Comparison of ENCODE assay signal across 8 cellular contexts in the genomic region with DNA sequence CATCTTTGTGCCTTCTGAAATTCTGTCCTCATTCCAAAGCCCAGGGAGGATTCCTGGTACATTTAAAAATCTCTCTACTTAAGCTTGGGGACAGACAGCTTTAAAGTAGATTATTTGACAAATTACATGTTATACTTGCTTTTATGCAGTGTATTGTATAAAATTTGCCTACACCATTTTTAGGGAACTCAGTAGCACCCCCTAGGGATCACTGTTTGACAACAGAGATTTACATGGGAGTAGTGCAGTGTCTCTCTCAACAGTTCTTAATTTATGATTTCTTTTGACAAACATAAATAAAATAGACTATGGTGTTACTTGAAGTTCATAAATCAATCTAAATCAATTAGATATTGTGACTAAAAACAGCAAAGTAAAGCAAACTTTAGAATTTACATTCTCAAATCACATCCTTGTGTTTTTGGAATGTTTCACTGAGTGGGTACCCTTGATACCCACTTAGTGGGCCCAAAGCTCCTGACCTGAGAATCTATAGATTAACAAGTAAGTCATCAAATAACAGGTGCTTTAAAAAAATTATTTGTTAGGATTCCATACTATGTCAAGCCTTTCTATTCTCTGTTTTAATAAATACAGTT.
DNase-seq lines count a peak whose midpoint lies in the region; ATAC-seq and TF ChIP-seq lines count a peak whose summit lies in the region.

No MANE protein-coding gene starts in this region.

- no peaks in the 10 kb centered on the region for H3K9me2 ChIP-seq in HCT116 (ENCODE audit: insufficient read depth)
- no peaks in the 10 kb centered on the region for H3K9me2 ChIP-seq in SK-N-SH
- no peaks in the 10 kb centered on the region for H3K9me2 ChIP-seq in hepatocyte (replicated peaks; ENCODE audit: insufficient read depth)

- H2AFZ ChIP-seq in HCT116 (ENCODE audit: low read depth, low read length, poor library complexity, severe bottlenecking) (no peak overlapping the region), SK-N-SH (ENCODE audit: low read depth) (peak overlapping the region; percentile 98; the same call in 1 of the 2 replicates), hepatocyte (no peak overlapping the region)

- no peak overlapping the region for H3K27ac ChIP-seq in HCT116 (ENCODE audit: low read depth, low read length)
- peak overlapping the region; percentile 57 to 99; a peak in 3 of 4 replicates for H3K27ac ChIP-seq in SK-N-SH (ENCODE audit: low read depth in 2 of 2, low read length in 1 of 2)
- no peak overlapping the region for H3K27ac ChIP-seq in hepatocyte

- peak; percentile 44 for TF ChIP-seq RAD21 in HCT116 (IDR thresholded peaks at IDR 0.05; ENCODE audit: low read depth)
- peak; percentile 65 for TF ChIP-seq RAD21 in SK-N-SH (IDR thresholded peaks at IDR 0.05; ENCODE audit: low read length)

- peak; percentile 78 for ATAC-seq in HCT116
- no peak for ATAC-seq in HG02610 (IDR thresholded peaks at IDR 0.05; ENCODE audit: unreplicated experiment)

- POLR2A ChIA-PET in HCT116 (lab: Charles Lee) (no interaction called here), SK-N-SH (lab: Yijun Ruan, JAX) (interaction anchor here (1.2 to 1.9 kb wide), 4 partner anchors 52 to 280 kb away, joined by 3 to 8 read pairs (median 8); no protein-coding TSS in a partner anchor)

- BruUV-seq in HCT116 (replicated peaks; lab: Mats Ljungman, UMichigan), result no TSS peak

- no peaks in the 10 kb centered on the region for H3K36me3 ChIP-seq in HCT116 (ENCODE audit: control insufficient read depth in 1 of 2, insufficient read depth in 2 of 2, low read length in 2 of 2)
- H3K36me3 ChIP-seq in SK-N-SH (replicated peaks in 1 of 2; ENCODE audit: control insufficient read depth in 1 of 2, insufficient read depth in 2 of 2, low read length in 1 of 2), result no peaks in the 10 kb centered on the region
- H3K36me3 ChIP-seq in hepatocyte (replicated peaks; ENCODE audit: insufficient read depth, low read depth), result no peaks in the 10 kb centered on the region

- DNase-seq in AG10803 (ENCODE audit: low read depth) (peak; percentile 32), HCT116 (ENCODE audit: low read depth, low spot score) (peak; percentile 21), SK-N-SH (peak; percentile 30), hepatocyte (ENCODE audit: low spot score) (peak; percentile 37), hepatic stellate cell (ENCODE audit: low spot score) (no peak), COLO668 (lab: John Stamatoyannopoulos, UW; ENCODE audit: unreplicated experiment) (no peak)
- DNase-seq in stimulated activated CD4-positive, alpha-beta T cell treated with anti-CD3 and anti-CD28 coated beads, Interleukin-12 subunit alpha, Interleukin-12 subunit beta, amount 100 ng/mL, for 4 hours, result no peak

- H4K20me1 ChIP-seq in HCT116 (ENCODE audit: insufficient read depth) (no peaks in the 10 kb centered on the region), SK-N-SH (ENCODE audit: insufficient read depth) (no peaks in the 10 kb centered on the region), hepatocyte (ENCODE audit: insufficient read depth, poor library complexity, severe bottlenecking) (no peaks in the 10 kb centered on the region)

- TF ChIP-seq POLR2A in HCT116 (IDR thresholded peaks at IDR 0.05; ENCODE audit: borderline replicate concordance, extremely low read depth, insufficient read depth, insufficient read length), result no peak

- peak in 1 of 2 experiments; percentile 24; a peak in 1 of 4 replicates for TF ChIP-seq EP300 in SK-N-SH (IDR thresholded peaks at IDR 0.05; ENCODE audit: borderline replicate concordance in 1 of 2, low read depth in 1 of 2, low read length in 1 of 2)

- CTCF ChIA-PET in HCT116 (lab: Charles Lee) (no interaction called here), SK-N-SH (lab: Yijun Ruan, JAX) (interaction anchor here (0.7 to 4.0 kb wide), 40 partner anchors 9 to 336 kb away, joined by 3 to 30 read pairs (median 4); no protein-coding TSS in a partner anchor)

- RAD21 ChIA-PET in HCT116 (lab: Charles Lee; ENCODE audit: low non-redundant PET in 1 of 2, low total read pairs in 2 of 2, uncharacterized antibody in 2 of 2, unreplicated experiment in 2 of 2), result no interaction called here

- peak; percentile 66 for TF ChIP-seq CTCF in AG10803 (conservative IDR thresholded peaks at IDR 0.05; ENCODE audit: low read length)
- peak; percentile 41 to 80 (median 66); a peak in 5 of 6 replicates for TF ChIP-seq CTCF in HCT116 (IDR thresholded peaks at IDR 0.05 in 2 of 3, conservative IDR thresholded peaks at IDR 0.05 in 1 of 3; ENCODE audit: borderline replicate concordance in 1 of 3, insufficient read depth in 1 of 3, low read depth in 2 of 3, low read length in 2 of 3)
- TF ChIP-seq CTCF in SK-N-SH (IDR thresholded peaks at IDR 0.05), result peak; percentile 85
- TF ChIP-seq CTCF in hepatocyte (IDR thresholded peaks at IDR 0.05; ENCODE audit: poor library complexity), result peak; percentile 36

- H3K79me2 ChIP-seq in HCT116 (ENCODE audit: insufficient read depth, low read length) (no peaks in the 10 kb centered on the region), SK-N-SH (ENCODE audit: insufficient read depth) (no peaks in the 10 kb centered on the region), hepatocyte (no peaks in the 10 kb centered on the region)

- H3K4me2 ChIP-seq in HCT116 (ENCODE audit: low read length), result no peak overlapping the region
- H3K4me2 ChIP-seq in SK-N-SH, result no peak overlapping the region
- no peak overlapping the region for H3K4me2 ChIP-seq in hepatocyte

- no peak overlapping the region for H3K4me3 ChIP-seq in AG10803 (ENCODE audit: low read length)
- H3K4me3 ChIP-seq in HCT116 (replicated peaks in 1 of 2; ENCODE audit: low read depth in 1 of 2, low read length in 2 of 2), result no peak overlapping the region
- H3K4me3 ChIP-seq in SK-N-SH (ENCODE audit: low read depth in 2 of 2, low read length in 1 of 2), result no peak overlapping the region
- H3K4me3 ChIP-seq in hepatocyte, result no peak overlapping the region

- H3K9me3 ChIP-seq in HCT116 (ENCODE audit: control insufficient read depth in 1 of 2, insufficient read depth in 1 of 2, low read depth in 1 of 2, low read length in 2 of 2), result peaks cover 0 to 5% of the 10 kb centered on the region in 2 experiments; a peak in 2 of 4 replicates
- H3K9me3 ChIP-seq in SK-N-SH, result no peaks in the 10 kb centered on the region
- H3K9me3 ChIP-seq in hepatocyte (ENCODE audit: low read depth), result no peaks in the 10 kb centered on the region

- peaks cover 15% of the 10 kb centered on the region for H3F3A ChIP-seq in SK-N-SH (replicated peaks; ENCODE audit: insufficient read depth)

- no peaks in the 10 kb centered on the region for H3K27me3 ChIP-seq in HCT116 (ENCODE audit: insufficient read depth, low read length)
- no peaks in the 10 kb centered on the region for H3K27me3 ChIP-seq in SK-N-SH (ENCODE audit: insufficient read depth)
- no peaks in the 10 kb centered on the region for H3K27me3 ChIP-seq in hepatocyte

- intact Hi-C loops in HCT116 (cut with micrococcal nuclease), result no loop called here

- H3K4me1 ChIP-seq in HCT116 (ENCODE audit: control insufficient read depth in 1 of 2, insufficient read depth in 2 of 2, low read length in 2 of 2) (no peaks in the 10 kb centered on the region), SK-N-SH (ENCODE audit: control insufficient read depth in 1 of 2, insufficient read depth in 2 of 2, low read depth in 1 of 2, low read length in 1 of 2) (peaks cover 16 to 32% of the 10 kb centered on the region in 2 experiments), hepatocyte (ENCODE audit: insufficient read depth) (no peaks in the 10 kb centered on the region)

- no peak overlapping the region for H3K9ac ChIP-seq in HCT116 (ENCODE audit: low read length)
- no peak overlapping the region for H3K9ac ChIP-seq in SK-N-SH

TF ChIP-seq in HCT116, 20 proteins besides CTCF, POLR2A, EP300 and RAD21:
- TF ChIP-seq ZNF274 (IDR thresholded peaks at IDR 0.05; ENCODE audit: low read depth, low read length), result no peak
- no peak for TF ChIP-seq JUND (IDR thresholded peaks at IDR 0.05)
- TF ChIP-seq CEBPB (IDR thresholded peaks at IDR 0.05; ENCODE audit: low read depth), result no peak
- TF ChIP-seq SIN3A (IDR thresholded peaks at IDR 0.05; ENCODE audit: low read depth), result no peak
- no peak for TF ChIP-seq POLR2AphosphoS5 (IDR thresholded peaks at IDR 0.05; ENCODE audit: low read depth, low read length)
- TF ChIP-seq EGR1 (IDR thresholded peaks at IDR 0.05; ENCODE audit: low read depth), result no peak
- TF ChIP-seq YY1 (IDR thresholded peaks at IDR 0.05; ENCODE audit: extremely low read depth, insufficient replicate concordance, low read depth, low read length), result no peak

TF ChIP-seq in SK-N-SH, 30 proteins besides CTCF, POLR2A, EP300 and RAD21:
- TF ChIP-seq, protein P1, sequence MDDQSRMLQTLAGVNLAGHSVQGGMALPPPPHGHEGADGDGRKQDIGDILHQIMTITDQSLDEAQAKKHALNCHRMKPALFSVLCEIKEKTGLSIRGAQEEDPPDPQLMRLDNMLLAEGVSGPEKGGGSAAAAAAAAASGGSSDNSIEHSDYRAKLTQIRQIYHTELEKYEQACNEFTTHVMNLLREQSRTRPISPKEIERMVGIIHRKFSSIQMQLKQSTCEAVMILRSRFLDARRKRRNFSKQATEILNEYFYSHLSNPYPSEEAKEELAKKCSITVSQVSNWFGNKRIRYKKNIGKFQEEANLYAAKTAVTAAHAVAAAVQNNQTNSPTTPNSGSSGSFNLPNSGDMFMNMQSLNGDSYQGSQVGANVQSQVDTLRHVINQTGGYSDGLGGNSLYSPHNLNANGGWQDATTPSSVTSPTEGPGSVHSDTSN (IDR thresholded peaks at IDR 0.05), result 0 out of 2 replicates have a peak, but pooled peaks have one; percentile 6
- TF ChIP-seq GABPA (IDR thresholded peaks at IDR 0.05; ENCODE audit: low read depth) (no peak), YY1 (IDR thresholded peaks at IDR 0.05; ENCODE audit: low read depth) (no peak), SMC3 (IDR thresholded peaks at IDR 0.05; ENCODE audit: low read depth, low read length) (peak; percentile 33; the same call in 1 of the 2 replicates)
TF ChIP-seq in SK-N-SH: peak in this region for 2.

Comparison
In these comparisons a context has a peak if more than half of its experiments do, and no peak if none do; other contexts are left out.
1. DNase-seq: peak in AG10803 (single experiment), HCT116 (single experiment), SK-N-SH (single experiment) and hepatocyte (single experiment); none in hepatic stellate cell (single experiment), stimulated activated CD4-positive, alpha-beta T cell treated with anti-CD3 and anti-CD28 coated beads, Interleukin-12 subunit alpha, Interleukin-12 subunit beta, amount 100 ng/mL, for 4 hours (single experiment) and COLO668 (single experiment).
2. H3K27ac ChIP-seq: peak in SK-N-SH (2 of 2); none in HCT116 (single experiment) and hepatocyte (single experiment).
3. Peak in every context shown above with its lines, with median percentiles within 50 percentile points of each other: CTCF ChIP-seq.